Comparison of ENCODE assay signal across 8 cellular contexts in the genomic region with DNA sequence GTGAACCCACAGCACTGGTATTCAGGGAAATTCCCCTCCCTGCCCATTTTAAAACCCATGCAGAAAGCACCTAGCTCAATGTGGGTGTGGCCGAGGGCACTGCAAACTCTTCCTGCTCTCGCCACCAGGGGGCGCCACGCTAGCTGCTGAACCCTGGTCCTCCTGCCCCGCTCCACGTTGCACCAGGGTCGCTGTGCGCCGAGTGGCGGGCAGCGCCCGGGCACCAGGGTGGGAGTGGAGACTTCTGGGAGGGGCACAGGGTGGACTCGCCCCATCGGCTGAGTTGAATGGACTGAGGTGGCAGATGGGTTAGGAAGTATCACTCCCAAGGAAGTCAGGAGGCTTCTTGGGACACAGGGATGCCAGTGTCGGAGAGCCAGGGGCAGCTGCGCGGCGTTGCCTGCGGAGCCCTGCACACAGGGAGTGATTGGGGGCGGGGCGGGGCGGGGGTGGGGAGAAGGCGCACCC. TPM values are rescaled to one million over a fixed set of nuclear protein-coding genes. Genes with fewer than 3 reads are reported as not detected.
A peak's percentile ranks its signal among the peaks of the same experiment; 100 is the strongest.
DNase-seq lines count a peak whose midpoint lies in the region; ATAC-seq and TF ChIP-seq lines count a peak whose summit lies in the region.

No MANE protein-coding gene starts in this region.

- peaks cover 0 to 9% (median 0%) of the 10 kb centered on the region in 3 donors for H3K4me1 ChIP-seq in esophagus squamous epithelium
- H3K4me1 ChIP-seq in uterus = no peaks in the 10 kb centered on the region

- H3K4me3 ChIP-seq in esophagus squamous epithelium = no peak overlapping the region
- H3K4me3 ChIP-seq in uterus = no peak overlapping the region

- no peak for TF ChIP-seq POLR2A in esophagus squamous epithelium (IDR thresholded peaks at IDR 0.05)
- no peak for TF ChIP-seq POLR2A in uterus (IDR thresholded peaks at IDR 0.05)

- TF ChIP-seq CTCF in AG09319 (IDR thresholded peaks at IDR 0.05; ENCODE audit: low read depth, low read length) (peak; percentile 60), esophagus squamous epithelium (IDR thresholded peaks at IDR 0.05) (peak in 5 of 6 experiments; percentile 52 to 76 (median 66)), uterus (IDR thresholded peaks at IDR 0.05) (peak in 2 of 4 experiments; percentile 28 to 40)

- DNase-seq in AG09319 (ENCODE audit: extremely low read depth, low read depth) (no peak), NCI-H774 (lab: John Stamatoyannopoulos, UW) (peak; percentile 52), esophagus squamous epithelium (lab: John Stamatoyannopoulos, UW) (no peak), posterior vena cava (ENCODE audit: low spot score) (peak; percentile 78), uterus (no peak)
- peak; percentile 18 for DNase-seq in activated CD8-positive, alpha-beta memory T cell treated with anti-CD3 and anti-CD28 coated beads, Interleukin-2, amount 50 U/mL, for 1 hour (ENCODE audit: extremely low read depth)

- H3K36me3 ChIP-seq in esophagus squamous epithelium = no peaks in the 10 kb centered on the region
- no peaks in the 10 kb centered on the region for H3K36me3 ChIP-seq in uterus

- 0 to 10% methylated on average over 1 to 5 of the region's 23 CpGs for WGBS in esophagus squamous epithelium, 2 donors

- no peak overlapping the region for H3K27ac ChIP-seq in esophagus squamous epithelium
- H3K27ac ChIP-seq in uterus = no peak overlapping the region

- intact Hi-C loops in esophagus squamous epithelium (cut with DNase I) (no loop called here), posterior vena cava (cut with DNase I) (no loop called here), uterus (cut with DNase I; ENCODE audit: low total_unique reads) (no loop called here)

- H3K27me3 ChIP-seq in esophagus squamous epithelium (peaks cover 0 to 53% (median 0%) of the 10 kb centered on the region in 4 donors), uterus (no peaks in the 10 kb centered on the region)

- ATAC-seq in GM18870 (IDR thresholded peaks at IDR 0.05; ENCODE audit: unreplicated experiment) = peak; percentile 67
- ATAC-seq in HG03432 (IDR thresholded peaks at IDR 0.05; ENCODE audit: unreplicated experiment) = peak; percentile 75

- H3K9me3 ChIP-seq in esophagus squamous epithelium (no peaks in the 10 kb centered on the region), uterus (no peaks in the 10 kb centered on the region)

RNA-seq across cellular contexts. Expression of gene BCL11B, which starts 48.1 kb away (rescaled TPM):
- total RNA-seq in esophagus squamous epithelium (10 to 100 TPM; 10.1 to 19.3 (median 12.9) TPM), posterior vena cava (1 to 10 TPM in 1 of 2 donors, under 1 TPM in 1; 0.43 to 1.5 TPM), uterus (under 1 TPM in 3 of 4 donors, not detected in 1; 0.29 to 0.55 (median 0.46) TPM)

Comparison
In these comparisons a context has a peak if more than half of its experiments do, and no peak if none do; other contexts are left out.
1. DNase-seq: peak in NCI-H774 (single experiment), activated CD8-positive, alpha-beta memory T cell treated with anti-CD3 and anti-CD28 coated beads, Interleukin-2, amount 50 U/mL, for 1 hour (single experiment) and posterior vena cava (single experiment); none in AG09319 (single experiment), esophagus squamous epithelium (single experiment) and uterus (0 of 2).
2. RNA of gene BCL11B, which starts 48.1 kb away (total RNA-seq): 10.1 to 19.3 TPM in esophagus squamous epithelium; 0.43 to 1.5 TPM in posterior vena cava and 0.29 to 0.55 TPM in uterus; every median in the first group is over 4 times any median in the second.